Comparison of ENCODE assay signal across 19 cellular contexts in the genomic region with DNA sequence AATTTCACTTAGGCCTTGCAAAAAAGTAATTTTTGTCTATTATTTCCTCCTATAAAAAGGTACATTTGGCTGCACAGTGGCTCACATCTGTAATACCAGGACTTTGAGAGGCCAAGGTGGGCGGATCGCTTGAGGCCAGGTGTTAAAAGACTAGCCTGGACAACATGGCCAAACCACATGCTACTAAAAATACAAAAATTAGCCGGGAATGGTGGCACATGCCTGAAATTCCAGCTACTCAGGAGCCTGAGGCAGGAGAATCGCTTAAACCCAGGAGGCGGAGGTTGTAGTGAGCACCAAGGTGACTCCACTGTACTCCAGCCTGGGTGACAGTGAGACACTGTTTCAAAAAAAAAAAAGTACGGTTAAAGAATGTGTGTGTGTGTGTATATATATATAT. TPM values are rescaled to one million over a fixed set of nuclear protein-coding genes. Genes with fewer than 3 reads are reported as not detected.
DNase-seq lines count a peak whose midpoint lies in the region; ATAC-seq and TF ChIP-seq lines count a peak whose summit lies in the region.
"Had no signal": no experiment of that assay in that cellular context is flagged by ENCODE, and none has a peak within 500 bp of the region (broad histone marks: within the 10 kb centered on the region; RNA-seq: fewer than 3 reads in every experiment).

No MANE protein-coding gene starts in this region.

- WGBS in trophoblast cell (ENCODE audit: extremely low coverage, insufficient coverage, insufficient read length), result 100% methylated on average over 1 of the region's 6 CpGs

- H3K4me1 ChIP-seq in trophoblast cell (ENCODE audit: control insufficient read depth in 1 of 2, insufficient read depth in 2 of 2, low read length in 2 of 2) (no peaks in the 10 kb centered on the region), gastrocnemius medialis (no peaks in the 10 kb centered on the region)
- H3K4me1 ChIP-seq: BLaER1, Caco-2 had no signal

- H3K36me3 ChIP-seq in trophoblast cell (ENCODE audit: control insufficient read depth in 1 of 2, insufficient read depth in 2 of 2, low read length in 2 of 2) (peaks cover 41% of the 10 kb centered on the region in 2 experiments), gastrocnemius medialis (peaks cover 0 to 82% of the 10 kb centered on the region in 2 donors)

- TF ChIP-seq POLR2A in gastrocnemius medialis (IDR thresholded peaks at IDR 0.05), result no peak

- no peak overlapping the region for H3K4ac ChIP-seq in trophoblast cell (ENCODE audit: low read depth, low read length)

- no peak overlapping the region for H3K14ac ChIP-seq in trophoblast cell (ENCODE audit: low read length)

- no peak overlapping the region for H4K12ac ChIP-seq in trophoblast cell (ENCODE audit: low read depth, low read length)

- no peaks in the 10 kb centered on the region for H3K79me1 ChIP-seq in trophoblast cell (ENCODE audit: low read length)

- H3K9me3 ChIP-seq in trophoblast cell (ENCODE audit: insufficient read depth, low read depth, low read length), result peaks cover 2% of the 10 kb centered on the region
- H3K9me3 ChIP-seq in gastrocnemius medialis, result no peaks in the 10 kb centered on the region
- H3K9me3 ChIP-seq: BLaER1, Caco-2 had no signal

- H3K4me3 ChIP-seq in trophoblast cell (ENCODE audit: low read depth, low read length) (no peak overlapping the region), gastrocnemius medialis (no peak overlapping the region)
- H3K4me3 ChIP-seq: BLaER1, GM12878, GM23338 had no signal

- H4K91ac ChIP-seq in trophoblast cell (ENCODE audit: low read depth, low read length), result no peak overlapping the region

- no peak overlapping the region for H3K4me2 ChIP-seq in trophoblast cell (ENCODE audit: low read length)
- H3K4me2 ChIP-seq: BLaER1, GM23338 had no signal

- intact Hi-C loops in gastrocnemius medialis (cut with DNase I; ENCODE audit: low total_unique reads), result no loop called here

- no peak overlapping the region for H2BK12ac ChIP-seq in trophoblast cell (ENCODE audit: low read length)

- H3K27me3 ChIP-seq in trophoblast cell (ENCODE audit: insufficient read depth, low read length) (no peaks in the 10 kb centered on the region), gastrocnemius medialis (no peaks in the 10 kb centered on the region)
- H3K27me3 ChIP-seq: BLaER1 had no signal

- H2AK5ac ChIP-seq in trophoblast cell (ENCODE audit: low read length), result no peak overlapping the region

- no peak overlapping the region for H3K18ac ChIP-seq in trophoblast cell (ENCODE audit: low read length)

- no peak overlapping the region for H3K23ac ChIP-seq in trophoblast cell (ENCODE audit: low read length)

- H3K9ac ChIP-seq in trophoblast cell (ENCODE audit: low read length), result no peak overlapping the region
- H3K9ac ChIP-seq: BLaER1 had no signal

- H3K79me2 ChIP-seq in trophoblast cell (ENCODE audit: control insufficient read depth, insufficient read depth, low read length, poor library complexity), result no peaks in the 10 kb centered on the region

- in situ Hi-C loops in gastrocnemius medialis (cut with MboI; ENCODE audit: low sequenced_read_pairs in 4 of 4), result no loop called here

- H2BK5ac ChIP-seq in trophoblast cell (ENCODE audit: low read depth, low read length, poor library complexity), result no peak overlapping the region

- TF ChIP-seq CTCF in gastrocnemius medialis (IDR thresholded peaks at IDR 0.05 in 4 of 5, conservative IDR thresholded peaks at IDR 0.05 in 1 of 5), result no peak

- H3K27ac ChIP-seq in trophoblast cell (ENCODE audit: low read depth, low read length) (no peak overlapping the region), gastrocnemius medialis (no peak overlapping the region)
- H3K27ac ChIP-seq: 22Rv1, BLaER1, C4-2B had no signal

- no peak overlapping the region for H4K8ac ChIP-seq in trophoblast cell (ENCODE audit: low read depth, low read length)

- no peak for ATAC-seq in gastrocnemius medialis
- ATAC-seq: CD8-positive, alpha-beta T cell; GM12878; GM23338; HCT116 had no signal

- no peak overlapping the region for H2BK120ac ChIP-seq in trophoblast cell (ENCODE audit: insufficient read depth, low read length, poor library complexity)

- peak; percentile 24 for DNase-seq in activated CD8-positive, alpha-beta memory T cell treated with anti-CD3 and anti-CD28 coated beads for 24 hours
- no peak for DNase-seq in activated CD8-positive, alpha-beta memory T cell treated with anti-CD3 and anti-CD28 coated beads, Interleukin-2, amount 50 U/mL, for 4 hours
- DNase-seq in trophoblast cell, result peak; percentile 79 to 84
- DNase-seq in stimulated activated CD8-positive, alpha-beta memory T cell treated with anti-CD3 and anti-CD28 coated beads, Interleukin-4, amount 100 ng/mL, for 48 hours, result peak; percentile 6
- no peak for DNase-seq in gastrocnemius medialis
- DNase-seq in SIG-M5 (lab: John Stamatoyannopoulos, UW), result no peak
- DNase-seq: Caco-2; CD4-positive, CD25-positive, alpha-beta regulatory T cell; CD8-positive, alpha-beta T cell; DMS153; DND-41; GDM1; H9 had no signal

- no peak overlapping the region for H2AFZ ChIP-seq in trophoblast cell (ENCODE audit: insufficient read depth, low read length, poor library complexity)
- H2AFZ ChIP-seq: GM23338 had no signal

RNA-seq across cellular contexts. Expression of a gene that starts 15.7 kb away (rescaled TPM):
- polyA plus RNA-seq in trophoblast cell (2013), result 24.7 TPM in 2 replicates
- total RNA-seq in gastrocnemius medialis, result 10 to 100 TPM; 10.3 to 11.4 (median 10.5) TPM

RNA-seq across cellular contexts. Expression of a gene that starts 24.0 kb away (rescaled TPM):
- 30.2 and 32.1 TPM in 2 replicates for polyA plus RNA-seq in trophoblast cell (2013)
- 10 to 100 TPM; 15.9 to 24.8 (median 21.5) TPM for total RNA-seq in gastrocnemius medialis

Comparison
In these comparisons a context has a peak if more than half of its experiments do, and no peak if none do; other contexts are left out.
1. DNase-seq: peak in activated CD8-positive, alpha-beta memory T cell treated with anti-CD3 and anti-CD28 coated beads for 24 hours (single experiment), trophoblast cell (2 of 2) and stimulated activated CD8-positive, alpha-beta memory T cell treated with anti-CD3 and anti-CD28 coated beads, Interleukin-4, amount 100 ng/mL, for 48 hours (single experiment); none in activated CD8-positive, alpha-beta memory T cell treated with anti-CD3 and anti-CD28 coated beads, Interleukin-2, amount 50 U/mL, for 4 hours (single experiment), gastrocnemius medialis (0 of 2) and SIG-M5 (single experiment).